Comparison of ENCODE assay signal across 24 cellular contexts in the genomic region with DNA sequence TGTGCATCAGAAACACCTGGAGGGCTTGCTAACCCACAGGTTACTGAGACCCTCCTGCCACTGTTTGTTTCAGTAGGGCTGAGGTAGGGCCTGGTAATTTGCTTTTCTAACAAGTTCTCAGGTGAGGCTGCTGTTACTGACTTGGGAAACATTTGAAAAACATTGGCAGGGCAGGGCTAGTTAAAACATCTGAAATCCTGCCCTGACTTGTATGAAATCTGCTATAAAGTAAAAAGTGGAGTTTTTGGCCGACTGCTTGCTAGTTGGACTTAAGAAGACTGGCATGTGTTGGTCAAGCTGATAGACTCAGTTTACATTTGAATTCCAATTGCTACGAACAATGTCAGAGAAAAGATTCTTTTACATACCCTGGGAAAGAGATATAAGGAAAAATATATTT.
DNase-seq lines count a peak whose midpoint lies in the region; ATAC-seq and TF ChIP-seq lines count a peak whose summit lies in the region.
"Had no signal": no experiment of that assay in that cellular context is flagged by ENCODE, and none has a peak within 500 bp of the region (broad histone marks: within the 10 kb centered on the region; RNA-seq: fewer than 3 reads in every experiment).

No MANE protein-coding gene starts in this region.

- H3K4me1 ChIP-seq in neuronal stem cell (ENCODE audit: control insufficient read depth in 2 of 2, insufficient read depth in 1 of 2, low read depth in 1 of 2, low read length in 2 of 2): peaks cover 20 to 23% of the 10 kb centered on the region in 2 donors
- peaks cover 0 to 5% (median 2%) of the 10 kb centered on the region in 4 donors for H3K4me1 ChIP-seq in transverse colon

- H4K8ac ChIP-seq in neuronal stem cell (ENCODE audit: low read depth, low read length): no peak overlapping the region

- peak overlapping the region; percentile 81 for H3K27ac Mint-ChIP-seq in MCF 10A (ENCODE audit: low read depth, unreplicated experiment)
- H3K27ac Mint-ChIP-seq in glutamatergic neuron (ENCODE audit: unreplicated experiment): no peak overlapping the region
- H3K27ac Mint-ChIP-seq: HFFc6 had no signal

- DNase-seq in MCF 10A (ENCODE audit: unreplicated experiment) (peak; percentile 52), neuronal stem cell (ENCODE audit: low spot score) (no peak), transverse colon (no peak), glutamatergic neuron (no peak)
- DNase-seq: C1 segment of cervical spinal cord; CD4-positive, alpha-beta memory T cell; COR-L47; DMS53; GOT3; HFFc6; KG1; MM.1S; NCI-H1694 treated with DMSO at 0.1 percent for 48 hours; NCI-H2081; NCI-H2171; NCI-H226; NCI-H510A; NCI-H69; SK-N-SH had no signal

- H3K4me3 ChIP-seq in neuronal stem cell (ENCODE audit: low read length in 2 of 2): no peak overlapping the region
- no peak overlapping the region for H3K4me3 ChIP-seq in transverse colon
- H3K4me3 ChIP-seq: HAP-1 had no signal

- no CpG with 5 or more reads among the region's 2 CpGs for WGBS in neuronal stem cell (ENCODE audit: extremely low coverage in 2 of 2, insufficient read length in 2 of 2, insufficient replicate concordance in 1 of 2), 2 donors
- 86 to 91% methylated on average over 2 of the region's 2 CpGs for WGBS in transverse colon (ENCODE audit: low coverage in 1 of 2), 2 donors

- H3K14ac ChIP-seq in neuronal stem cell (ENCODE audit: low read length): no peak overlapping the region

- H2BK120ac ChIP-seq in neuronal stem cell (ENCODE audit: low read depth, low read length): no peak overlapping the region

- H3K27me3 ChIP-seq in neuronal stem cell (ENCODE audit: control insufficient read depth in 3 of 3, insufficient read depth in 3 of 3, low read depth in 1 of 3, low read length in 3 of 3): no peaks in the 10 kb centered on the region
- no peaks in the 10 kb centered on the region for H3K27me3 ChIP-seq in transverse colon

- CTCF ChIA-PET in MCF 10A (lab: Yijun Ruan, JAX): interaction anchor here (7.2 kb wide), 1 partner anchor 15 kb away, joined by 53 read pairs; no protein-coding TSS in a partner anchor

- no peak overlapping the region for H3K18ac ChIP-seq in neuronal stem cell (ENCODE audit: low read length)

- H3K36me3 Mint-ChIP-seq in MCF 10A (ENCODE audit: insufficient read depth, unreplicated experiment) (no peaks in the 10 kb centered on the region), glutamatergic neuron (ENCODE audit: unreplicated experiment) (no peaks in the 10 kb centered on the region)
- H3K36me3 Mint-ChIP-seq: CD4-positive, alpha-beta memory T cell had no signal

- BruUV-seq in MCF 10A (replicated peaks; lab: Mats Ljungman, UMichigan): no TSS peak

- H3K4me1 Mint-ChIP-seq in MCF 10A (ENCODE audit: insufficient read depth, unreplicated experiment) (peaks cover 26% of the 10 kb centered on the region), glutamatergic neuron (ENCODE audit: low read depth, unreplicated experiment) (no peaks in the 10 kb centered on the region)

- no peak overlapping the region for H3K27ac ChIP-seq in neuronal stem cell (replicated peaks; ENCODE audit: low read length)
- H3K27ac ChIP-seq in transverse colon: no peak overlapping the region

- intact Hi-C loops in MCF 10A (cut with micrococcal nuclease): no loop called here
- intact Hi-C loops in transverse colon (cut with DNase I; ENCODE audit: low total_unique reads): no loop called here

- ATAC-seq in esophagus mucosa (peak; percentile 35), HG02623 (IDR thresholded peaks at IDR 0.05; ENCODE audit: unreplicated experiment) (no peak), GM18870 (IDR thresholded peaks at IDR 0.05; ENCODE audit: unreplicated experiment) (no peak)
- ATAC-seq: Panc1 had no signal

- no peaks in the 10 kb centered on the region for H3K36me3 ChIP-seq in neuronal stem cell (replicated peaks in 1 of 2; ENCODE audit: control insufficient read depth in 2 of 2, insufficient read depth in 2 of 2, low read length in 2 of 2)
- no peaks in the 10 kb centered on the region for H3K36me3 ChIP-seq in transverse colon
- H3K36me3 ChIP-seq: HAP-1 had no signal

- TF ChIP-seq EP300 in transverse colon (IDR thresholded peaks at IDR 0.05; ENCODE audit: low read depth): no peak

- H2AFZ ChIP-seq in neuronal stem cell (ENCODE audit: low read length): peak overlapping the region; percentile 78

- no peak for TF ChIP-seq CTCF in MCF 10A (IDR thresholded peaks at IDR 0.05; ENCODE audit: unreplicated experiment)
- no peak for TF ChIP-seq CTCF in transverse colon (IDR thresholded peaks at IDR 0.05)
- TF ChIP-seq CTCF in glutamatergic neuron (IDR thresholded peaks at IDR 0.05; ENCODE audit: partially characterized antibody, unreplicated experiment): no peak

- H3K79me1 ChIP-seq in neuronal stem cell (ENCODE audit: low read depth, low read length): no peaks in the 10 kb centered on the region

- no peak overlapping the region for H3K9ac ChIP-seq in neuronal stem cell (ENCODE audit: low read depth, low read length, poor library complexity)
- H3K9ac ChIP-seq: SK-N-SH had no signal

- H2BK15ac ChIP-seq in neuronal stem cell (ENCODE audit: low read length): no peak overlapping the region

- in situ Hi-C loops in transverse colon (cut with MboI; ENCODE audit: low pct_ligation_motif_present in 1 of 4, low pct_unique_long_range_greater_than_20kb in 1 of 4, low sequenced_read_pairs in 3 of 4): no loop called here

- no peak overlapping the region for H2AK5ac ChIP-seq in neuronal stem cell (ENCODE audit: low read depth, low read length)

- H3K9me3 Mint-ChIP-seq in MCF 10A (ENCODE audit: unreplicated experiment) (no peaks in the 10 kb centered on the region), glutamatergic neuron (ENCODE audit: unreplicated experiment) (no peaks in the 10 kb centered on the region)
- H3K9me3 Mint-ChIP-seq: CD4-positive, alpha-beta memory T cell; HFFc6 had no signal

- no peak overlapping the region for H2BK5ac ChIP-seq in neuronal stem cell (ENCODE audit: low read length)

- H3K9me3 ChIP-seq in neuronal stem cell (replicated peaks in 1 of 2; ENCODE audit: control insufficient read depth in 2 of 2, insufficient read depth in 1 of 2, low read depth in 1 of 2, low read length in 2 of 2) (peaks cover 0 to 4% of the 10 kb centered on the region in 2 donors), transverse colon (no peaks in the 10 kb centered on the region)
- H3K9me3 ChIP-seq: HAP-1, SK-N-SH had no signal

- no peak overlapping the region for H3K4ac ChIP-seq in neuronal stem cell (ENCODE audit: low read length)

- H3K4me3 Mint-ChIP-seq in MCF 10A (ENCODE audit: unreplicated experiment) (no peak overlapping the region), glutamatergic neuron (ENCODE audit: unreplicated experiment) (no peak overlapping the region)
- H3K4me3 Mint-ChIP-seq: CD4-positive, alpha-beta memory T cell; HFFc6 had no signal

- no peak overlapping the region for H3K23ac ChIP-seq in neuronal stem cell (ENCODE audit: low read depth, low read length, poor library complexity)

- POLR2A ChIA-PET in MCF 10A (lab: Yijun Ruan, JAX): interaction anchor here (0.7 to 11.4 kb wide), 10 partner anchors 15 to 247 kb away, joined by 3 to 220 read pairs (median 8); no protein-coding TSS in a partner anchor

- H3K27me3 Mint-ChIP-seq in MCF 10A (ENCODE audit: insufficient read depth, unreplicated experiment): no peaks in the 10 kb centered on the region
- H3K27me3 Mint-ChIP-seq in glutamatergic neuron (ENCODE audit: unreplicated experiment): no peaks in the 10 kb centered on the region

- no peak overlapping the region for H4K91ac ChIP-seq in neuronal stem cell (ENCODE audit: low read depth, low read length, poor library complexity)

- TF ChIP-seq POLR2A in transverse colon (IDR thresholded peaks at IDR 0.05): no peak

- H3K4me2 ChIP-seq in neuronal stem cell (ENCODE audit: insufficient read depth, low read length, poor library complexity, severe bottlenecking): no peak overlapping the region
- H3K4me2 ChIP-seq: SK-N-SH had no signal

- no peak overlapping the region for H2BK12ac ChIP-seq in neuronal stem cell (ENCODE audit: low read length)
